Comparison of ENCODE assay signal across 1 cellular context in genomic region chr17:74757502-74757901, GRCh38.
TF ChIP-seq lines count a peak whose summit lies in the region.

No MANE protein-coding gene starts in this region.

TF ChIP-seq in H1, 55 proteins besides CTCF, POLR2A, EP300 and RAD21:
- TF ChIP-seq ATF3 (IDR thresholded peaks at IDR 0.05; ENCODE audit: insufficient read depth, low read depth, low read length) = no peak
- no peak for TF ChIP-seq BACH1 (IDR thresholded peaks at IDR 0.05; ENCODE audit: low read length)
- no peak for TF ChIP-seq CEBPB (IDR thresholded peaks at IDR 0.05; ENCODE audit: low read depth, low read length)
- TF ChIP-seq SUZ12 (IDR thresholded peaks at IDR 0.05; ENCODE audit: low read length) = no peak
